ENCODE assay signal across 1 cellular context in the genomic region with DNA sequence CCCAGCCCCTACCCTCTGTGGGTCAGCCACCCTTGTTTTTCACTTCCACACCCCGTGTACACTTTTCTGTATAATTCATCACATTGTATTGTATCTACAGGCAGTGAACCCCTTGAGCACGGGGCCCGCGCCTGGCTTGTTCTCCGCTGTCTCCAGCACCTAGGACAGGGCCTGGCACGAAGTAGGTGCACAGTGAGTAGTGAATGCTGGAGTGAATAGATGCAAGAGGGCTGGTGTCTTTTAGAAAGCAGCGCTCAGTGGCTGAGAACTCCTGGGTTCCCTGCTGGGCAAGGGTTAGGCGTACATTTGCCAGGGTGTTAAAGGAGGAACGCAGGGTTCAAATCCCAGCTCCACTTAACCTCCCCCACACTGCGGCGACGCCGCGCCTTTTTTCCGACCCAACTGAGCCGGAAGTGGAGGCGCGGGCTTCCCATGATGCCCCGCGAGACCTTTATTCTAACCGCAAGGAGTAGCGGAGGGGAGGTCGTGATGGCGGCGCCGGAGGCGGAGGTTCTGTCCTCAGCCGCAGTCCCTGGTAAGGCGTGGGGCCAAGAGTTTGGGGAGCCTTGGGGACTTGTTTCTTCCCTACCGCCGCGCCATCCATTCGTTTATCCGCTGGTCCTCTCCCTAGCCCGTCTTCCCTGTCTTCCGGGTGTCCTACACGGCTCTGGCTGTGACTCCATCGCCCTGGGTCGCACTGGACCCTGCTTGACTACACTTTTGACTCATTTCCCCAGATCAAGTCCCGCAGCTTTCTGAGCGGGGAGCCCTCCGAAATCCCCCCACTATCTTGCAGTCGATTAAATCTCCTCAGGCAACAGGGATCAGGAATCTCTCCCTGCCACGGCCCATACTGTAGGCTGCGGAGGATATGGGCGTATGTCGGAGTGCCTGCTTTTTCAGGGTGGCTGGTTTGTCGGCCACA.
TF ChIP-seq lines count a peak whose summit lies in the region.

A gene with protein sequence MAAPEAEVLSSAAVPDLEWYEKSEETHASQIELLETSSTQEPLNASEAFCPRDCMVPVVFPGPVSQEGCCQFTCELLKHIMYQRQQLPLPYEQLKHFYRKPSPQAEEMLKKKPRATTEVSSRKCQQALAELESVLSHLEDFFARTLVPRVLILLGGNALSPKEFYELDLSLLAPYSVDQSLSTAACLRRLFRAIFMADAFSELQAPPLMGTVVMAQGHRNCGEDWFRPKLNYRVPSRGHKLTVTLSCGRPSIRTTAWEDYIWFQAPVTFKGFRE (plus strand): TSS at position 454 of the 925 bp plus-strand sequence. CDS start 36 bp downstream, at position 490.

TF ChIP-seq in HepG2, 621 proteins besides CTCF, POLR2A, EP300 and RAD21 (continued from another document and continues in another):
- TF ChIP-seq, protein P1, sequence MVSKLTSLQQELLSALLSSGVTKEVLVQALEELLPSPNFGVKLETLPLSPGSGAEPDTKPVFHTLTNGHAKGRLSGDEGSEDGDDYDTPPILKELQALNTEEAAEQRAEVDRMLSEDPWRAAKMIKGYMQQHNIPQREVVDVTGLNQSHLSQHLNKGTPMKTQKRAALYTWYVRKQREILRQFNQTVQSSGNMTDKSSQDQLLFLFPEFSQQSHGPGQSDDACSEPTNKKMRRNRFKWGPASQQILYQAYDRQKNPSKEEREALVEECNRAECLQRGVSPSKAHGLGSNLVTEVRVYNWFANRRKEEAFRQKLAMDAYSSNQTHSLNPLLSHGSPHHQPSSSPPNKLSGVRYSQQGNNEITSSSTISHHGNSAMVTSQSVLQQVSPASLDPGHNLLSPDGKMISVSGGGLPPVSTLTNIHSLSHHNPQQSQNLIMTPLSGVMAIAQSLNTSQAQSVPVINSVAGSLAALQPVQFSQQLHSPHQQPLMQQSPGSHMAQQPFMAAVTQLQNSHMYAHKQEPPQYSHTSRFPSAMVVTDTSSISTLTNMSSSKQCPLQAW (CRISPR knock-in tag; IDR thresholded peaks at IDR 0.05), result peak; percentile 47
- TF ChIP-seq PLRG1 (conservative IDR thresholded peaks at IDR 0.05) (no peak), CBX2 (IDR thresholded peaks at IDR 0.05; ENCODE audit: low read depth, low read length) (no peak), CBX2 (CRISPR knock-in tag; IDR thresholded peaks at IDR 0.05; ENCODE audit: low read depth) (no peak), KDM1A (CRISPR knock-in tag; IDR thresholded peaks at IDR 0.05) (peak; percentile 50; the same call in 1 of the 2 replicates), ZNF629 (CRISPR knock-in tag; conservative IDR thresholded peaks at IDR 0.05) (no peak), ZNF331 (CRISPR knock-in tag; IDR thresholded peaks at IDR 0.05) (peak; percentile 69; the same call in 1 of the 2 replicates), ZFX (CRISPR knock-in tag; IDR thresholded peaks at IDR 0.05; ENCODE audit: low read depth) (peak; percentile 79), NCOA5 (CRISPR knock-in tag; IDR thresholded peaks at IDR 0.05) (no peak), DR1 (CRISPR knock-in tag; IDR thresholded peaks at IDR 0.05) (peak; percentile 88; the same call in 1 of the 2 replicates), ZNF431 (CRISPR knock-in tag; IDR thresholded peaks at IDR 0.05; ENCODE audit: borderline replicate concordance, low read depth) (peak; percentile 69; the same call in 1 of the 2 replicates), KMT2A (CRISPR knock-in tag; IDR thresholded peaks at IDR 0.05) (peak; percentile 91), ZNF709 (CRISPR knock-in tag; IDR thresholded peaks at IDR 0.05) (peak; percentile 89; the same call in 1 of the 2 replicates), SNAI1 (CRISPR knock-in tag; IDR thresholded peaks at IDR 0.05; ENCODE audit: borderline replicate concordance) (peak; percentile 64; the same call in 1 of the 2 replicates), PAX8 (CRISPR knock-in tag; IDR thresholded peaks at IDR 0.05; ENCODE audit: borderline replicate concordance) (no peak), ZFP90 (CRISPR knock-in tag; IDR thresholded peaks at IDR 0.05; ENCODE audit: borderline replicate concordance) (peak; percentile 90), TCF7 (IDR thresholded peaks at IDR 0.05; ENCODE audit: low read depth) (peak; percentile 84), SOX5 (CRISPR knock-in tag; IDR thresholded peaks at IDR 0.05; ENCODE audit: borderline replicate concordance) (peak; percentile 51; the same call in 1 of the 2 replicates), CREM (IDR thresholded peaks at IDR 0.05) (peak; percentile 71; the same call in 1 of the 2 replicates), CREM (CRISPR knock-in tag; IDR thresholded peaks at IDR 0.05) (no peak), ZNF501 (CRISPR knock-in tag; IDR thresholded peaks at IDR 0.05) (peak; percentile 84), MLLT10 (CRISPR knock-in tag; IDR thresholded peaks at IDR 0.05) (no peak), ZNF678 (CRISPR knock-in tag; IDR thresholded peaks at IDR 0.05) (no peak), GZF1 (CRISPR knock-in tag; IDR thresholded peaks at IDR 0.05) (no peak)
- TF ChIP-seq, protein P2, sequence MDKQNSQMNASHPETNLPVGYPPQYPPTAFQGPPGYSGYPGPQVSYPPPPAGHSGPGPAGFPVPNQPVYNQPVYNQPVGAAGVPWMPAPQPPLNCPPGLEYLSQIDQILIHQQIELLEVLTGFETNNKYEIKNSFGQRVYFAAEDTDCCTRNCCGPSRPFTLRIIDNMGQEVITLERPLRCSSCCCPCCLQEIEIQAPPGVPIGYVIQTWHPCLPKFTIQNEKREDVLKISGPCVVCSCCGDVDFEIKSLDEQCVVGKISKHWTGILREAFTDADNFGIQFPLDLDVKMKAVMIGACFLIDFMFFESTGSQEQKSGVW (CRISPR knock-in tag; IDR thresholded peaks at IDR 0.05; ENCODE audit: borderline replicate concordance), result 0 out of 2 replicates have a peak, but pooled peaks have one; percentile 16
- TF ChIP-seq, protein P3, sequence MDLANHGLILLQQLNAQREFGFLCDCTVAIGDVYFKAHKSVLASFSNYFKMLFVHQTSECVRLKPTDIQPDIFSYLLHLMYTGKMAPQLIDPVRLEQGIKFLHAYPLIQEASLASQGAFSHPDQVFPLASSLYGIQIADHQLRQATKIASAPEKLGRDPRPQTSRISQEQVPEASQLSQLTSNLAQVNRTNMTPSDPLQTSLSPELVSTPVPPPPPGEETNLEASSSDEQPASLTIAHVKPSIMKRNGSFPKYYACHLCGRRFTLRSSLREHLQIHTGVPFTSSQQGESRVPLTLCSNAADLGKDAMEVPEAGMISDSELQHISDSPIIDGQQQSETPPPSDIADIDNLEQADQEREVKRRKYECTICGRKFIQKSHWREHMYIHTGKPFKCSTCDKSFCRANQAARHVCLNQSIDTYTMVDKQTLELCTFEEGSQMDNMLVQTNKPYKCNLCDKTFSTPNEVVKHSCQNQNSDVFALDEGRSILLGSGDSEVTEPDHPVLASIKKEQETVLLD (CRISPR knock-in tag; IDR thresholded peaks at IDR 0.05; ENCODE audit: low read depth), result 0 out of 2 replicates have a peak, but pooled peaks have one; percentile 36
- TF ChIP-seq, protein P4, sequence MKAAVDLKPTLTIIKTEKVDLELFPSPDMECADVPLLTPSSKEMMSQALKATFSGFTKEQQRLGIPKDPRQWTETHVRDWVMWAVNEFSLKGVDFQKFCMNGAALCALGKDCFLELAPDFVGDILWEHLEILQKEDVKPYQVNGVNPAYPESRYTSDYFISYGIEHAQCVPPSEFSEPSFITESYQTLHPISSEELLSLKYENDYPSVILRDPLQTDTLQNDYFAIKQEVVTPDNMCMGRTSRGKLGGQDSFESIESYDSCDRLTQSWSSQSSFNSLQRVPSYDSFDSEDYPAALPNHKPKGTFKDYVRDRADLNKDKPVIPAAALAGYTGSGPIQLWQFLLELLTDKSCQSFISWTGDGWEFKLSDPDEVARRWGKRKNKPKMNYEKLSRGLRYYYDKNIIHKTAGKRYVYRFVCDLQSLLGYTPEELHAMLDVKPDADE (CRISPR knock-in tag; IDR thresholded peaks at IDR 0.05), result no peak
- TF ChIP-seq, protein P5, sequence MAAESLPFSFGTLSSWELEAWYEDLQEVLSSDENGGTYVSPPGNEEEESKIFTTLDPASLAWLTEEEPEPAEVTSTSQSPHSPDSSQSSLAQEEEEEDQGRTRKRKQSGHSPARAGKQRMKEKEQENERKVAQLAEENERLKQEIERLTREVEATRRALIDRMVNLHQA (CRISPR knock-in tag; IDR thresholded peaks at IDR 0.05), result no peak
- TF ChIP-seq, protein P6, sequence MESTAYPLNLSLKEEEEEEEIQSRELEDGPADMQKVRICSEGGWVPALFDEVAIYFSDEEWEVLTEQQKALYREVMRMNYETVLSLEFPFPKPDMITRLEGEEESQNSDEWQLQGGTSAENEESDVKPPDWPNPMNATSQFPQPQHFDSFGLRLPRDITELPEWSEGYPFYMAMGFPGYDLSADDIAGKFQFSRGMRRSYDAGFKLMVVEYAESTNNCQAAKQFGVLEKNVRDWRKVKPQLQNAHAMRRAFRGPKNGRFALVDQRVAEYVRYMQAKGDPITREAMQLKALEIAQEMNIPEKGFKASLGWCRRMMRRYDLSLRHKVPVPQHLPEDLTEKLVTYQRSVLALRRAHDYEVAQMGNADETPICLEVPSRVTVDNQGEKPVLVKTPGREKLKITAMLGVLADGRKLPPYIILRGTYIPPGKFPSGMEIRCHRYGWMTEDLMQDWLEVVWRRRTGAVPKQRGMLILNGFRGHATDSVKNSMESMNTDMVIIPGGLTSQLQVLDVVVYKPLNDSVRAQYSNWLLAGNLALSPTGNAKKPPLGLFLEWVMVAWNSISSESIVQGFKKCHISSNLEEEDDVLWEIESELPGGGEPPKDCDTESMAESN (CRISPR knock-in tag; conservative IDR thresholded peaks at IDR 0.05), result peak; percentile 49; the same call in 1 of the 2 replicates
- TF ChIP-seq, protein P7, sequence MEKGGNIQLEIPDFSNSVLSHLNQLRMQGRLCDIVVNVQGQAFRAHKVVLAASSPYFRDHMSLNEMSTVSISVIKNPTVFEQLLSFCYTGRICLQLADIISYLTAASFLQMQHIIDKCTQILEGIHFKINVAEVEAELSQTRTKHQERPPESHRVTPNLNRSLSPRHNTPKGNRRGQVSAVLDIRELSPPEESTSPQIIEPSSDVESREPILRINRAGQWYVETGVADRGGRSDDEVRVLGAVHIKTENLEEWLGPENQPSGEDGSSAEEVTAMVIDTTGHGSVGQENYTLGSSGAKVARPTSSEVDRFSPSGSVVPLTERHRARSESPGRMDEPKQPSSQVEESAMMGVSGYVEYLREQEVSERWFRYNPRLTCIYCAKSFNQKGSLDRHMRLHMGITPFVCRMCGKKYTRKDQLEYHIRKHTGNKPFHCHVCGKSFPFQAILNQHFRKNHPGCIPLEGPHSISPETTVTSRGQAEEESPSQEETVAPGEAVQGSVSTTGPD (CRISPR knock-in tag; IDR thresholded peaks at IDR 0.05), result peak; percentile 86; the same call in 1 of the 2 replicates
- TF ChIP-seq, protein P8, sequence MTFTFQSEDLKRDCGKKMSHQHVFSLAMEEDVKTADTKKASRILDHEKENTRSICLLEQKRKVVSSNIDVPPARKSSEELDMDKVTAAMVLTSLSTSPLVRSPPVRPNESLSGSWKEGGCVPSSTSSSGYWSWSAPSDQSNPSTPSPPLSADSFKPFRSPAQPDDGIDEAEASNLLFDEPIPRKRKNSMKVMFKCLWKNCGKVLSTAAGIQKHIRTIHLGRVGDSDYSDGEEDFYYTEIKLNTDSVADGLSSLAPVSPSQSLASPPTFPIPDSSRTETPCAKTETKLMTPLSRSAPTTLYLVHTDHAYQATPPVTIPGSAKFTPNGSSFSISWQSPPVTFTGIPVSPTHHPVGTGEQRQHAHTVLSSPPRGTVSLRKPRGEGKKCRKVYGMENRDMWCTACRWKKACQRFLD (CRISPR knock-in tag; IDR thresholded peaks at IDR 0.05; ENCODE audit: borderline replicate concordance), result no peak
- TF ChIP-seq, protein P9, sequence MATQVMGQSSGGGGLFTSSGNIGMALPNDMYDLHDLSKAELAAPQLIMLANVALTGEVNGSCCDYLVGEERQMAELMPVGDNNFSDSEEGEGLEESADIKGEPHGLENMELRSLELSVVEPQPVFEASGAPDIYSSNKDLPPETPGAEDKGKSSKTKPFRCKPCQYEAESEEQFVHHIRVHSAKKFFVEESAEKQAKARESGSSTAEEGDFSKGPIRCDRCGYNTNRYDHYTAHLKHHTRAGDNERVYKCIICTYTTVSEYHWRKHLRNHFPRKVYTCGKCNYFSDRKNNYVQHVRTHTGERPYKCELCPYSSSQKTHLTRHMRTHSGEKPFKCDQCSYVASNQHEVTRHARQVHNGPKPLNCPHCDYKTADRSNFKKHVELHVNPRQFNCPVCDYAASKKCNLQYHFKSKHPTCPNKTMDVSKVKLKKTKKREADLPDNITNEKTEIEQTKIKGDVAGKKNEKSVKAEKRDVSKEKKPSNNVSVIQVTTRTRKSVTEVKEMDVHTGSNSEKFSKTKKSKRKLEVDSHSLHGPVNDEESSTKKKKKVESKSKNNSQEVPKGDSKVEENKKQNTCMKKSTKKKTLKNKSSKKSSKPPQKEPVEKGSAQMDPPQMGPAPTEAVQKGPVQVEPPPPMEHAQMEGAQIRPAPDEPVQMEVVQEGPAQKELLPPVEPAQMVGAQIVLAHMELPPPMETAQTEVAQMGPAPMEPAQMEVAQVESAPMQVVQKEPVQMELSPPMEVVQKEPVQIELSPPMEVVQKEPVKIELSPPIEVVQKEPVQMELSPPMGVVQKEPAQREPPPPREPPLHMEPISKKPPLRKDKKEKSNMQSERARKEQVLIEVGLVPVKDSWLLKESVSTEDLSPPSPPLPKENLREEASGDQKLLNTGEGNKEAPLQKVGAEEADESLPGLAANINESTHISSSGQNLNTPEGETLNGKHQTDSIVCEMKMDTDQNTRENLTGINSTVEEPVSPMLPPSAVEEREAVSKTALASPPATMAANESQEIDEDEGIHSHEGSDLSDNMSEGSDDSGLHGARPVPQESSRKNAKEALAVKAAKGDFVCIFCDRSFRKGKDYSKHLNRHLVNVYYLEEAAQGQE (IDR thresholded peaks at IDR 0.05; ENCODE audit: borderline replicate concordance in 1 of 2, low read depth in 1 of 2, low read length in 2 of 2), result peak; percentile 66 to 93
- TF ChIP-seq, protein P10, sequence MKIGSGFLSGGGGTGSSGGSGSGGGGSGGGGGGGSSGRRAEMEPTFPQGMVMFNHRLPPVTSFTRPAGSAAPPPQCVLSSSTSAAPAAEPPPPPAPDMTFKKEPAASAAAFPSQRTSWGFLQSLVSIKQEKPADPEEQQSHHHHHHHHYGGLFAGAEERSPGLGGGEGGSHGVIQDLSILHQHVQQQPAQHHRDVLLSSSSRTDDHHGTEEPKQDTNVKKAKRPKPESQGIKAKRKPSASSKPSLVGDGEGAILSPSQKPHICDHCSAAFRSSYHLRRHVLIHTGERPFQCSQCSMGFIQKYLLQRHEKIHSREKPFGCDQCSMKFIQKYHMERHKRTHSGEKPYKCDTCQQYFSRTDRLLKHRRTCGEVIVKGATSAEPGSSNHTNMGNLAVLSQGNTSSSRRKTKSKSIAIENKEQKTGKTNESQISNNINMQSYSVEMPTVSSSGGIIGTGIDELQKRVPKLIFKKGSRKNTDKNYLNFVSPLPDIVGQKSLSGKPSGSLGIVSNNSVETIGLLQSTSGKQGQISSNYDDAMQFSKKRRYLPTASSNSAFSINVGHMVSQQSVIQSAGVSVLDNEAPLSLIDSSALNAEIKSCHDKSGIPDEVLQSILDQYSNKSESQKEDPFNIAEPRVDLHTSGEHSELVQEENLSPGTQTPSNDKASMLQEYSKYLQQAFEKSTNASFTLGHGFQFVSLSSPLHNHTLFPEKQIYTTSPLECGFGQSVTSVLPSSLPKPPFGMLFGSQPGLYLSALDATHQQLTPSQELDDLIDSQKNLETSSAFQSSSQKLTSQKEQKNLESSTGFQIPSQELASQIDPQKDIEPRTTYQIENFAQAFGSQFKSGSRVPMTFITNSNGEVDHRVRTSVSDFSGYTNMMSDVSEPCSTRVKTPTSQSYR (CRISPR knock-in tag; IDR thresholded peaks at IDR 0.05; ENCODE audit: borderline replicate concordance), result peak; percentile 95
- TF ChIP-seq, protein P11, sequence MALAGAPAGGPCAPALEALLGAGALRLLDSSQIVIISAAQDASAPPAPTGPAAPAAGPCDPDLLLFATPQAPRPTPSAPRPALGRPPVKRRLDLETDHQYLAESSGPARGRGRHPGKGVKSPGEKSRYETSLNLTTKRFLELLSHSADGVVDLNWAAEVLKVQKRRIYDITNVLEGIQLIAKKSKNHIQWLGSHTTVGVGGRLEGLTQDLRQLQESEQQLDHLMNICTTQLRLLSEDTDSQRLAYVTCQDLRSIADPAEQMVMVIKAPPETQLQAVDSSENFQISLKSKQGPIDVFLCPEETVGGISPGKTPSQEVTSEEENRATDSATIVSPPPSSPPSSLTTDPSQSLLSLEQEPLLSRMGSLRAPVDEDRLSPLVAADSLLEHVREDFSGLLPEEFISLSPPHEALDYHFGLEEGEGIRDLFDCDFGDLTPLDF (CRISPR knock-in tag; IDR thresholded peaks at IDR 0.05), result peak; percentile 91
